Comparison of ENCODE assay signal across 7 cellular contexts in genomic region chr16:29327631-29328408, GRCh38.
DNase-seq lines count a peak whose midpoint lies in the region; ATAC-seq, FAIRE-seq and TF ChIP-seq lines count a peak whose summit lies in the region.
"Not testable (repeated sequence)": the region's sequence is repeated elsewhere in the genome, so short reads cannot be mapped to it uniquely, and the experiment has no call there.

No MANE protein-coding gene starts in this region.

- H3K36me3 ChIP-seq in DOHH2 (ENCODE audit: control insufficient read depth, low read length); IMR-90 (ENCODE audit: control insufficient read depth, insufficient read depth, low read length); SK-N-SH (replicated peaks in 1 of 2; ENCODE audit: control insufficient read depth in 1 of 2, insufficient read depth in 2 of 2, low read length in 1 of 2); K562 (ENCODE audit: control insufficient read depth, insufficient read depth, low read length); neuronal stem cell (replicated peaks in 1 of 2; ENCODE audit: control insufficient read depth in 2 of 2, insufficient read depth in 2 of 2, low read length in 2 of 2): not testable (repeated sequence)

- not testable (repeated sequence) for H2BK12ac ChIP-seq in neuronal stem cell (ENCODE audit: low read length)

- H3K9ac ChIP-seq in IMR-90 (ENCODE audit: low read depth, low read length), result peak overlapping the region; percentile 2; the same call in 1 of the 2 replicates
- not testable (repeated sequence) for H3K9ac ChIP-seq in SK-N-SH; K562 (ENCODE audit: insufficient read depth in 1 of 2, low read depth in 2 of 2, low read length in 2 of 2); neuronal stem cell (ENCODE audit: low read depth, low read length, poor library complexity)

- not testable (repeated sequence) for H2AFZ ChIP-seq in IMR-90 (replicated peaks; ENCODE audit: low read length, poor library complexity); K562 (ENCODE audit: low read depth, low read length)
- H2AFZ ChIP-seq in SK-N-SH (ENCODE audit: low read depth) (peak overlapping the region; percentile 6; the same call in 1 of the 2 replicates), neuronal stem cell (ENCODE audit: low read length) (peak overlapping the region; percentile 36)

- peak overlapping the region; percentile 36; the same call in 1 of the 2 replicates for H3K4me2 ChIP-seq in DOHH2 (ENCODE audit: low read length)
- H3K4me2 ChIP-seq in IMR-90 (ENCODE audit: low read depth, low read length); K562 (ENCODE audit: insufficient read depth, low read length); neuronal stem cell (ENCODE audit: insufficient read depth, low read length, poor library complexity, severe bottlenecking): not testable (repeated sequence)
- peak overlapping the region; percentile 38 for H3K4me2 ChIP-seq in SK-N-SH

- BruUV-seq in IMR-90 (replicated peaks; lab: Mats Ljungman, UMichigan); K562 (replicated peaks; lab: Mats Ljungman, UMichigan): not testable (repeated sequence)

- H3K9me2 ChIP-seq in DOHH2 (replicated peaks; ENCODE audit: control insufficient read depth, low read length); SK-N-SH: not testable (repeated sequence)

- peak overlapping the region; percentile 75 to 97; a peak in 3 of 4 replicates for H4K8ac ChIP-seq in IMR-90 (ENCODE audit: low read depth in 2 of 2, low read length in 2 of 2)
- not testable (repeated sequence) for H4K8ac ChIP-seq in neuronal stem cell (ENCODE audit: low read depth, low read length)

- H3K4me3 ChIP-seq in DOHH2 (ENCODE audit: low read length); IMR-90 (ENCODE audit: insufficient read depth, low read depth, low read length); SK-N-SH (ENCODE audit: low read depth in 2 of 2, low read length in 1 of 2); K562; neuronal stem cell (ENCODE audit: low read length in 2 of 2): not testable (repeated sequence)

- not testable (repeated sequence) for H3K79me1 ChIP-seq in IMR-90 (ENCODE audit: low read depth in 1 of 2, low read length in 2 of 2); neuronal stem cell (ENCODE audit: low read depth, low read length)

- H3K23ac ChIP-seq in IMR-90 (ENCODE audit: low read depth, low read length), result peak overlapping the region; percentile 71
- not testable (repeated sequence) for H3K23ac ChIP-seq in neuronal stem cell (ENCODE audit: low read depth, low read length, poor library complexity)

- not testable (repeated sequence) for TF ChIP-seq RAD21 in IMR-90 (IDR thresholded peaks at IDR 0.05; ENCODE audit: low read length); SK-N-SH (IDR thresholded peaks at IDR 0.05; ENCODE audit: low read length); K562 (CRISPR knock-in tag; conservative IDR thresholded peaks at IDR 0.05 in 1 of 2, IDR thresholded peaks at IDR 0.05 in 1 of 2)

- FAIRE-seq in K562 (lab: Jason Lieb, UNC), result not testable (repeated sequence)

- H3K56ac ChIP-seq in IMR-90 (ENCODE audit: extremely low read depth, insufficient read depth, low read length), result peak overlapping the region; percentile 12

- intact Hi-C loops in IMR-90 (cut with micrococcal nuclease); K562 (cut with micrococcal nuclease): not testable (repeated sequence)

- H3K4ac ChIP-seq in IMR-90 (ENCODE audit: low read depth, low read length), result peak overlapping the region; percentile 72
- H3K4ac ChIP-seq in neuronal stem cell (ENCODE audit: low read length), result not testable (repeated sequence)

- in situ Hi-C loops in IMR-90 (cut with MboI; ENCODE audit: low sequenced_read_pairs); K562 (cut with MboI): not testable (repeated sequence)

- 0 out of 2 replicates have a peak overlapping the region, but pooled peaks have one; percentile 21 for H3K27ac ChIP-seq in DOHH2 (ENCODE audit: low read depth, low read length)
- H3K27ac ChIP-seq in IMR-90 (ENCODE audit: insufficient read depth, low read length), result peak overlapping the region; percentile 100
- H3K27ac ChIP-seq in SK-N-SH (ENCODE audit: low read depth in 2 of 2, low read length in 1 of 2), result peak overlapping the region in 1 of 2 experiments; percentile 49; a peak in 2 of 4 replicates
- not testable (repeated sequence) for H3K27ac ChIP-seq in K562 (ENCODE audit: extremely low read depth, low read depth, low read length); neuronal stem cell (replicated peaks; ENCODE audit: low read length)

- 0 out of 2 replicates have a peak, but pooled peaks have one; percentile 34 for TF ChIP-seq POLR2A in IMR-90 (IDR thresholded peaks at IDR 0.05; ENCODE audit: low read depth, low read length)
- TF ChIP-seq POLR2A in K562 (conservative IDR thresholded peaks at IDR 0.05), result not testable (repeated sequence)

- not testable (repeated sequence) for H4K20me1 ChIP-seq in DOHH2 (ENCODE audit: control insufficient read depth, insufficient read depth, low read depth, low read length); IMR-90 (ENCODE audit: insufficient read depth, low read length); SK-N-SH (ENCODE audit: insufficient read depth); K562 (replicated peaks; ENCODE audit: control insufficient read depth, insufficient read depth, low read length)

- peak overlapping the region; percentile 28; the same call in 1 of the 2 replicates for H4K5ac ChIP-seq in IMR-90 (ENCODE audit: low read depth, low read length)

- POLR2A ChIA-PET in IMR-90 (lab: Charles Lee; ENCODE audit: unreplicated experiment); SK-N-SH (lab: Yijun Ruan, JAX); K562 (lab: Yijun Ruan, JAX): not testable (repeated sequence)

- not testable (repeated sequence) for TF ChIP-seq EP300 in SK-N-SH (IDR thresholded peaks at IDR 0.05; ENCODE audit: borderline replicate concordance in 1 of 2, low read depth in 1 of 2, low read length in 1 of 2); K562 (IDR thresholded peaks at IDR 0.05; ENCODE audit: low read length)

- not testable (repeated sequence) for H3K9me3 ChIP-seq in DOHH2 (ENCODE audit: control insufficient read depth, insufficient read depth, low read length); IMR-90 (ENCODE audit: control insufficient read depth, insufficient read depth, low read length); SK-N-SH; K562 (replicated peaks; ENCODE audit: control insufficient read depth, insufficient read depth, low read depth, low read length); neuronal stem cell (replicated peaks in 1 of 2; ENCODE audit: control insufficient read depth in 2 of 2, insufficient read depth in 1 of 2, low read depth in 1 of 2, low read length in 2 of 2)

- not testable (repeated sequence) for H3K79me2 ChIP-seq in DOHH2 (ENCODE audit: control insufficient read depth, low read length); SK-N-SH (ENCODE audit: insufficient read depth); K562 (ENCODE audit: control insufficient read depth, insufficient read depth, low read length)

- peak overlapping the region; percentile 95 for H2BK120ac ChIP-seq in IMR-90 (ENCODE audit: low read depth, low read length)
- not testable (repeated sequence) for H2BK120ac ChIP-seq in neuronal stem cell (ENCODE audit: low read depth, low read length)

- H2BK5ac ChIP-seq in IMR-90 (ENCODE audit: low read depth, low read length, poor library complexity, severe bottlenecking), result peak overlapping the region; percentile 100
- not testable (repeated sequence) for H2BK5ac ChIP-seq in neuronal stem cell (ENCODE audit: low read length)

- peaks cover 15% of the 10 kb centered on the region for H3K9me1 ChIP-seq in IMR-90 (ENCODE audit: insufficient read depth, low read length)
- H3K9me1 ChIP-seq in K562 (ENCODE audit: control insufficient read depth, insufficient read depth, low read length), result not testable (repeated sequence)

- H3K27me3 ChIP-seq in DOHH2 (ENCODE audit: control insufficient read depth, low read length); IMR-90 (ENCODE audit: control insufficient read depth, insufficient read depth, low read length); SK-N-SH (ENCODE audit: insufficient read depth); neuronal stem cell (ENCODE audit: control insufficient read depth in 3 of 3, insufficient read depth in 3 of 3, low read depth in 1 of 3, low read length in 3 of 3): not testable (repeated sequence)
- H3K27me3 ChIP-seq in K562 (ENCODE audit: control insufficient read depth in 2 of 2, insufficient read depth in 2 of 2, low read length in 2 of 2), result peaks cover 8 to 18% of the 10 kb centered on the region in 2 experiments; a peak in 4 of 5 replicates

- peak overlapping the region; percentile 74 for H3K14ac ChIP-seq in IMR-90 (replicated peaks; ENCODE audit: low read depth, low read length)
- not testable (repeated sequence) for H3K14ac ChIP-seq in neuronal stem cell (ENCODE audit: low read length)

- DNase-seq in IMR-90 (peak; percentile 90), epidermal melanocyte (ENCODE audit: insufficient read length, low spot score) (peak; percentile 13), foreskin melanocyte (peak; percentile 28)
- DNase-seq in SK-N-SH; K562 (ENCODE audit: extremely low read depth in 1 of 4, low spot score in 3 of 4); neuronal stem cell (ENCODE audit: low spot score): not testable (repeated sequence)

- WGBS in IMR-90 (ENCODE audit: extremely low coverage in 2 of 2, insufficient read length in 1 of 2), 2 experiments, result 0% methylated on average over 1 of the region's 12 CpGs; no CpG with 5 or more reads in 1 of the 2 experiments
- 30% methylated on average over 12 of the region's 12 CpGs for WGBS in SK-N-SH (ENCODE audit: low lambda C conversion rate)
- 5% methylated on average over 12 of the region's 12 CpGs for WGBS in K562 (ENCODE audit: insufficient coverage, low coverage, missing lambda C conversion rate)
- WGBS in neuronal stem cell (ENCODE audit: extremely low coverage in 2 of 2, insufficient read length in 2 of 2, insufficient replicate concordance in 1 of 2), 2 donors, result no CpG with 5 or more reads among the region's 12 CpGs

- TF ChIP-seq CTCF in DOHH2 (IDR thresholded peaks at IDR 0.05; ENCODE audit: low read depth, low read length, poor library complexity, severe bottlenecking); IMR-90 (conservative IDR thresholded peaks at IDR 0.05; ENCODE audit: low read depth, low read length); SK-N-SH (IDR thresholded peaks at IDR 0.05); K562 (IDR thresholded peaks at IDR 0.05 in 2 of 3, conservative IDR thresholded peaks at IDR 0.05 in 1 of 3; ENCODE audit: insufficient read depth in 2 of 3, low read depth in 1 of 3, low read length in 3 of 3): not testable (repeated sequence)

- peak overlapping the region; percentile 94 for H2BK20ac ChIP-seq in IMR-90 (ENCODE audit: low read depth, low read length)

- peak overlapping the region; percentile 83 for H2AK5ac ChIP-seq in IMR-90 (ENCODE audit: low read depth, low read length)
- not testable (repeated sequence) for H2AK5ac ChIP-seq in neuronal stem cell (ENCODE audit: low read depth, low read length)

- dilution Hi-C loops in IMR-90 (cut with HindIII; ENCODE audit: low sequenced_read_pairs, unreplicated experiment), result not testable (repeated sequence)

- peaks cover 54% of the 10 kb centered on the region for H3K4me1 ChIP-seq in DOHH2 (ENCODE audit: control insufficient read depth, low read length)
- H3K4me1 ChIP-seq in IMR-90 (ENCODE audit: control insufficient read depth, insufficient read depth, low read length), result peaks cover 22% of the 10 kb centered on the region
- H3K4me1 ChIP-seq in SK-N-SH (ENCODE audit: control insufficient read depth in 1 of 2, insufficient read depth in 2 of 2, low read depth in 1 of 2, low read length in 1 of 2); K562 (replicated peaks in 1 of 2; ENCODE audit: control insufficient read depth in 2 of 2, insufficient read depth in 2 of 2, low read length in 2 of 2); neuronal stem cell (ENCODE audit: control insufficient read depth in 2 of 2, insufficient read depth in 1 of 2, low read depth in 1 of 2, low read length in 2 of 2): not testable (repeated sequence)

- not testable (repeated sequence) for H2AK9ac ChIP-seq in IMR-90 (replicated peaks; ENCODE audit: low read depth, low read length, poor library complexity)

- not testable (repeated sequence) for H2BK15ac ChIP-seq in IMR-90 (ENCODE audit: low read depth, low read length); neuronal stem cell (ENCODE audit: low read length)

- peak; percentile 85 for ATAC-seq in IMR-90 (ENCODE audit: low read depth)
- ATAC-seq in K562, result not testable (repeated sequence)

- CTCF ChIA-PET in IMR-90 (lab: Yijun Ruan, JAX); SK-N-SH (lab: Yijun Ruan, JAX); K562 (lab: Yijun Ruan, JAX; ENCODE audit: low intra/inter-chr PET ratio): not testable (repeated sequence)

- peak overlapping the region; percentile 78 for H4K91ac ChIP-seq in IMR-90 (ENCODE audit: insufficient read depth, low read depth, low read length)
- H4K91ac ChIP-seq in neuronal stem cell (ENCODE audit: low read depth, low read length, poor library complexity), result not testable (repeated sequence)

- H3K18ac ChIP-seq in IMR-90 (ENCODE audit: low read depth, low read length), result peak overlapping the region; percentile 32; the same call in 1 of the 2 replicates
- H3K18ac ChIP-seq in neuronal stem cell (ENCODE audit: low read length), result not testable (repeated sequence)

- not testable (repeated sequence) for H3F3A ChIP-seq in DOHH2 (ENCODE audit: control insufficient read depth, insufficient read depth); SK-N-SH (replicated peaks; ENCODE audit: insufficient read depth)
